In the genomic region with DNA sequence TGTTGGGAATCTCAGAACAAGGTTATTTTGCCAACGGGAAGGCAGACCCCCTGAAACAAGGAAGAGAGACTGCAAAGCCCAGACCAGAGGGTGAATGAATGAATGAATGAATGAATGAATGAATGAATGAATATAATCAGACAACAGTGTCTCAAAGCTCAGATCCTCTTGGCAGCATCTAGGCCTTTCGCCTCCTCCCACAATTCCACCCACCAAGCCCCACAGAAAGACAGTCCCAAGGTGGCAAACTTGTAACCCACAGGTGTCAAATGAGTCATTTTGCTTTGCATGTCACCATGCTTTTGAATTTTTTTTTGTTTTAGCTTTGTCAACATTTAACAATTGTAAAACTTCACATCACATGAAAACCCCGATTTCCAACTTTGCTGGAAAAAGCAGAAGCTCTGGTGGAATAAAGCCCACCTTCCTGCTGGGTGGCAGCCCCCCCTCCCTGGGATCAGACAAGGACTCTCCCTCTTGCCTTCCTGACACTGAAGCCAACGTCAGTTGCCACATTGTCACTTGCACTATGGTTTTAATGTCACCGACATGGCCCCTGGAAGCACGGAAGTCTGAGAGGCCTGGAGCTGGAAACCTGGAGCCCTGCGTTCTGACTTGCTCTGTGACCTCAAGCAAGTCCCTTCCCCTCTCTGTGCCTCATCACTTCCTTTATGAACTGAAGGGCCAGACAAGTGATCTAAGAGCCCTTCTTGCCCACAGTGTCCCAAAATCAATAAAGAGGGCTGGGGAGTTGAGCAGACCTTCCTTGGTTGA, we compare ENCODE assay signal across 1 cellular context.
TF ChIP-seq lines count a peak whose summit lies in the region.

No MANE protein-coding gene starts in this region.

TF ChIP-seq in GM12878, 131 proteins besides CTCF, POLR2A, EP300 and RAD21 (continued from another document):
- TF ChIP-seq, protein P1, sequence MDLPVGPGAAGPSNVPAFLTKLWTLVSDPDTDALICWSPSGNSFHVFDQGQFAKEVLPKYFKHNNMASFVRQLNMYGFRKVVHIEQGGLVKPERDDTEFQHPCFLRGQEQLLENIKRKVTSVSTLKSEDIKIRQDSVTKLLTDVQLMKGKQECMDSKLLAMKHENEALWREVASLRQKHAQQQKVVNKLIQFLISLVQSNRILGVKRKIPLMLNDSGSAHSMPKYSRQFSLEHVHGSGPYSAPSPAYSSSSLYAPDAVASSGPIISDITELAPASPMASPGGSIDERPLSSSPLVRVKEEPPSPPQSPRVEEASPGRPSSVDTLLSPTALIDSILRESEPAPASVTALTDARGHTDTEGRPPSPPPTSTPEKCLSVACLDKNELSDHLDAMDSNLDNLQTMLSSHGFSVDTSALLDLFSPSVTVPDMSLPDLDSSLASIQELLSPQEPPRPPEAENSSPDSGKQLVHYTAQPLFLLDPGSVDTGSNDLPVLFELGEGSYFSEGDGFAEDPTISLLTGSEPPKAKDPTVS (IDR thresholded peaks at IDR 0.05; ENCODE audit: low read depth, low read length), result no peak
- TF ChIP-seq NBN (IDR thresholded peaks at IDR 0.05), result 0 out of 2 replicates have a peak, but pooled peaks have one; percentile 41
- TF ChIP-seq CHD1 (IDR thresholded peaks at IDR 0.05; ENCODE audit: low read depth, low read length), result no peak
- TF ChIP-seq, protein P2, sequence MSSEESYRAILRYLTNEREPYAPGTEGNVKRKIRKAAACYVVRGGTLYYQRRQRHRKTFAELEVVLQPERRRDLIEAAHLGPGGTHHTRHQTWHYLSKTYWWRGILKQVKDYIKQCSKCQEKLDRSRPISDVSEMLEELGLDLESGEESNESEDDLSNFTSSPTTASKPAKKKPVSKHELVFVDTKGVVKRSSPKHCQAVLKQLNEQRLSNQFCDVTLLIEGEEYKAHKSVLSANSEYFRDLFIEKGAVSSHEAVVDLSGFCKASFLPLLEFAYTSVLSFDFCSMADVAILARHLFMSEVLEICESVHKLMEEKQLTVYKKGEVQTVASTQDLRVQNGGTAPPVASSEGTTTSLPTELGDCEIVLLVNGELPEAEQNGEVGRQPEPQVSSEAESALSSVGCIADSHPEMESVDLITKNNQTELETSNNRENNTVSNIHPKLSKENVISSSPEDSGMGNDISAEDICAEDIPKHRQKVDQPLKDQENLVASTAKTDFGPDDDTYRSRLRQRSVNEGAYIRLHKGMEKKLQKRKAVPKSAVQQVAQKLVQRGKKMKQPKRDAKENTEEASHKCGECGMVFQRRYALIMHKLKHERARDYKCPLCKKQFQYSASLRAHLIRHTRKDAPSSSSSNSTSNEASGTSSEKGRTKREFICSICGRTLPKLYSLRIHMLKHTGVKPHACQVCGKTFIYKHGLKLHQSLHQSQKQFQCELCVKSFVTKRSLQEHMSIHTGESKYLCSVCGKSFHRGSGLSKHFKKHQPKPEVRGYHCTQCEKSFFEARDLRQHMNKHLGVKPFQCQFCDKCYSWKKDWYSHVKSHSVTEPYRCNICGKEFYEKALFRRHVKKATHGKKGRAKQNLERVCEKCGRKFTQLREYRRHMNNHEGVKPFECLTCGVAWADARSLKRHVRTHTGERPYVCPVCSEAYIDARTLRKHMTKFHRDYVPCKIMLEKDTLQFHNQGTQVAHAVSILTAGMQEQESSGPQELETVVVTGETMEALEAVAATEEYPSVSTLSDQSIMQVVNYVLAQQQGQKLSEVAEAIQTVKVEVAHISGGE (CRISPR knock-in tag; IDR thresholded peaks at IDR 0.05), result no peak
- TF ChIP-seq, protein P3, sequence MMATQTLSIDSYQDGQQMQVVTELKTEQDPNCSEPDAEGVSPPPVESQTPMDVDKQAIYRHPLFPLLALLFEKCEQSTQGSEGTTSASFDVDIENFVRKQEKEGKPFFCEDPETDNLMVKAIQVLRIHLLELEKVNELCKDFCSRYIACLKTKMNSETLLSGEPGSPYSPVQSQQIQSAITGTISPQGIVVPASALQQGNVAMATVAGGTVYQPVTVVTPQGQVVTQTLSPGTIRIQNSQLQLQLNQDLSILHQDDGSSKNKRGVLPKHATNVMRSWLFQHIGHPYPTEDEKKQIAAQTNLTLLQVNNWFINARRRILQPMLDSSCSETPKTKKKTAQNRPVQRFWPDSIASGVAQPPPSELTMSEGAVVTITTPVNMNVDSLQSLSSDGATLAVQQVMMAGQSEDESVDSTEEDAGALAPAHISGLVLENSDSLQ (IDR thresholded peaks at IDR 0.05), result 0 out of 2 replicates have a peak, but pooled peaks have one; percentile 19
- peak; percentile 60 for TF ChIP-seq ATF7 (IDR thresholded peaks at IDR 0.05; ENCODE audit: low read depth)
- peak; percentile 71 for TF ChIP-seq IKZF1 (conservative IDR thresholded peaks at IDR 0.05)
- TF ChIP-seq TCF12 (IDR thresholded peaks at IDR 0.05; ENCODE audit: low read depth, low read length), result no peak
- TF ChIP-seq MEF2B (IDR thresholded peaks at IDR 0.05; ENCODE audit: partially characterized antibody, poor library complexity, severe bottlenecking), result peak; percentile 41
- peak; percentile 52 for TF ChIP-seq RELB (IDR thresholded peaks at IDR 0.05; ENCODE audit: low read depth)
- peak; percentile 47; the same call in 1 of the 2 replicates for TF ChIP-seq JUND (IDR thresholded peaks at IDR 0.05; ENCODE audit: low read depth, low read length)
- TF ChIP-seq HDGF (IDR thresholded peaks at IDR 0.05), result no peak
- peak; percentile 75 for TF ChIP-seq NR2F1 (conservative IDR thresholded peaks at IDR 0.05)
- no peak for TF ChIP-seq HDAC6 (IDR thresholded peaks at IDR 0.05; ENCODE audit: unreplicated experiment)
- no peak for TF ChIP-seq CHD2 (IDR thresholded peaks at IDR 0.05; ENCODE audit: borderline replicate concordance, low read depth, low read length)
- TF ChIP-seq PRDM15 (CRISPR knock-in tag; IDR thresholded peaks at IDR 0.05), result no peak
- TF ChIP-seq RFX5 (IDR thresholded peaks at IDR 0.05; ENCODE audit: low read depth, low read length), result no peak
- no peak for TF ChIP-seq SIN3A (IDR thresholded peaks at IDR 0.05; ENCODE audit: low read depth, low read length)
- no peak for TF ChIP-seq IRF4 (IDR thresholded peaks at IDR 0.05; ENCODE audit: low read depth, low read length)
- peak; percentile 53; the same call in 1 of the 3 replicates for TF ChIP-seq POU2F2 (IDR thresholded peaks at IDR 0.05; ENCODE audit: borderline replicate concordance, low read depth, low read length)
- peak; percentile 38; the same call in 1 of the 2 replicates for TF ChIP-seq ZNF384 (IDR thresholded peaks at IDR 0.05; ENCODE audit: borderline replicate concordance, low read depth, low read length)
- no peak for TF ChIP-seq RB1 (IDR thresholded peaks at IDR 0.05; ENCODE audit: borderline replicate concordance)
- TF ChIP-seq TCF7 (IDR thresholded peaks at IDR 0.05; ENCODE audit: borderline replicate concordance), result no peak
- peak; percentile 98 for TF ChIP-seq ZNF24 (IDR thresholded peaks at IDR 0.05)
- TF ChIP-seq YY1 (IDR thresholded peaks at IDR 0.05; ENCODE audit: low read depth, low read length), result no peak
- TF ChIP-seq IKZF2 (IDR thresholded peaks at IDR 0.05), result peak; percentile 72 to 78; a peak in 3 of 4 replicates
- no peak for TF ChIP-seq SUPT20H (IDR thresholded peaks at IDR 0.05; ENCODE audit: borderline replicate concordance, control insufficient read depth, low read depth, low read length)
- TF ChIP-seq, protein P4, sequence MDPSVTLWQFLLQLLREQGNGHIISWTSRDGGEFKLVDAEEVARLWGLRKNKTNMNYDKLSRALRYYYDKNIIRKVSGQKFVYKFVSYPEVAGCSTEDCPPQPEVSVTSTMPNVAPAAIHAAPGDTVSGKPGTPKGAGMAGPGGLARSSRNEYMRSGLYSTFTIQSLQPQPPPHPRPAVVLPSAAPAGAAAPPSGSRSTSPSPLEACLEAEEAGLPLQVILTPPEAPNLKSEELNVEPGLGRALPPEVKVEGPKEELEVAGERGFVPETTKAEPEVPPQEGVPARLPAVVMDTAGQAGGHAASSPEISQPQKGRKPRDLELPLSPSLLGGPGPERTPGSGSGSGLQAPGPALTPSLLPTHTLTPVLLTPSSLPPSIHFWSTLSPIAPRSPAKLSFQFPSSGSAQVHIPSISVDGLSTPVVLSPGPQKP (IDR thresholded peaks at IDR 0.05; ENCODE audit: low read depth, low read length), result no peak
- TF ChIP-seq, protein P5, sequence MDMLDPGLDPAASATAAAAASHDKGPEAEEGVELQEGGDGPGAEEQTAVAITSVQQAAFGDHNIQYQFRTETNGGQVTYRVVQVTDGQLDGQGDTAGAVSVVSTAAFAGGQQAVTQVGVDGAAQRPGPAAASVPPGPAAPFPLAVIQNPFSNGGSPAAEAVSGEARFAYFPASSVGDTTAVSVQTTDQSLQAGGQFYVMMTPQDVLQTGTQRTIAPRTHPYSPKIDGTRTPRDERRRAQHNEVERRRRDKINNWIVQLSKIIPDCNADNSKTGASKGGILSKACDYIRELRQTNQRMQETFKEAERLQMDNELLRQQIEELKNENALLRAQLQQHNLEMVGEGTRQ (IDR thresholded peaks at IDR 0.05; ENCODE audit: borderline replicate concordance, low read depth, low read length), result no peak
- TF ChIP-seq PBX3 (IDR thresholded peaks at IDR 0.05; ENCODE audit: insufficient replicate concordance, low read depth, low read length), result no peak
- peak in 1 of 2 experiments; percentile 35; a peak in 1 of 4 replicates for TF ChIP-seq BHLHE40 (IDR thresholded peaks at IDR 0.05; ENCODE audit: borderline replicate concordance in 1 of 2, low read depth in 2 of 2, low read length in 1 of 2)
